34 cellular contexts compared by ENCODE assay signal in the genomic region with DNA sequence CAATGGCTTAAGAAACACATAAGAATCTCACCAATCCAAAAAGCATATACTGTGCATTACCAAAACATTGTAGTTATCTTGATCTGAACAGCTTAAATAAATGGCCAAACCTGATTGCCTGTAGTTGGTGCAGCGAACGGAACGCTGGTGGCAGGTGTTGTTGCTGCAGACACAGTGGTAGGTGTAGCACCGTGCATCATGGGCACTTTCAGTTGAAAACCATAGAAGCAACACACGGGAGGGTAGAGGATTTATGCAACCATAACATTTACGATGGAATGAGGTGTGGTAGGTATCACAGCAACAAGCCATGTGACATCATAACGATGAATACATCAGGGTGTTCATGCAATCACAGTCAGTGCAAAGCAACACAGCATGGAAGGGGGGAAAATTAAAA.
"Had no signal": no experiment of that assay in that cellular context is flagged by ENCODE, and none has a peak within 500 bp of the region (broad histone marks: within the 10 kb centered on the region; RNA-seq: fewer than 3 reads in every experiment).

No MANE protein-coding gene starts in this region.

- H3K9me3 ChIP-seq: MG63 had no signal

- H3K4me3 ChIP-seq: MG63 had no signal

- H3K36me3 ChIP-seq: MG63 had no signal

- H3K27me3 ChIP-seq: MG63 had no signal

- DNase-seq: Karpas-422, Kasumi-1, MG63, MM.1S, MV-4-11, NCI-H1048, NCI-H1092, NCI-H1092 treated with DMSO at 0.1 percent for 48 hours, NCI-H1105, NCI-H1105 treated with DMSO at 0.1 percent for 48 hours, NCI-H1417, NCI-H1417 treated with DMSO at 0.1 percent for 48 hours, NCI-H1436, NCI-H1436 treated with DMSO at 0.1 percent for 48 hours, NCI-H146, NCI-H1694, NCI-H1694 treated with DMSO at 0.1 percent for 48 hours, NCI-H187, NCI-H187 treated with DMSO at 0.1 percent for 48 hours, NCI-H1930, NCI-H2029, NCI-H2029 treated with DMSO at 0.1 percent for 48 hours, NCI-H2081, NCI-H2081 treated with DMSO at 0.1 percent for 48 hours, NCI-H2107, NCI-H2171, NCI-H2171 treated with DMSO at 0.1 percent for 48 hours, NCI-H2227 treated with DMSO at 0.1 percent for 48 hours, NCI-H226, NCI-H345, NCI-H446, NCI-H446 treated with DMSO at 0.1 percent for 48 hours, NCI-H510A, NCI-H510A treated with DMSO at 0.1 percent for 48 hours had no signal
